In genomic region chr6:152723398-152723797, GRCh38 we compare ENCODE assay signal across 21 cellular contexts. TPM values are rescaled to one million over a fixed set of nuclear protein-coding genes. Genes with fewer than 3 reads are reported as not detected.
DNase-seq lines count a peak whose midpoint lies in the region; ATAC-seq, FAIRE-seq and TF ChIP-seq lines count a peak whose summit lies in the region.
"Had no signal": no experiment of that assay in that cellular context is flagged by ENCODE, and none has a peak within 500 bp of the region (broad histone marks: within the 10 kb centered on the region; RNA-seq: fewer than 3 reads in every experiment).

No MANE protein-coding gene starts in this region.

- H3K4me3 ChIP-seq in AG10803 (ENCODE audit: low read length) (no peak overlapping the region), IMR-90 (ENCODE audit: insufficient read depth, low read depth, low read length) (no peak overlapping the region), bronchial epithelial cell (ENCODE audit: low read depth, low read length) (no peak overlapping the region)
- H3K4me3 ChIP-seq: psoas muscle, SJCRH30, stomach, uterus had no signal

- intact Hi-C loops in IMR-90 (cut with micrococcal nuclease) = no loop called here

- H3K4me2 ChIP-seq in IMR-90 (ENCODE audit: low read depth, low read length) = peak overlapping the region; percentile 44; the same call in 1 of the 2 replicates
- H3K4me2 ChIP-seq: KMS-11 had no signal

- no peak overlapping the region for H3K56ac ChIP-seq in IMR-90 (ENCODE audit: extremely low read depth, insufficient read depth, low read length)

- in situ Hi-C loops in IMR-90 (cut with MboI; ENCODE audit: low sequenced_read_pairs) = no loop called here

- POLR2A ChIA-PET in IMR-90 (lab: Charles Lee; ENCODE audit: unreplicated experiment) = no interaction called here

- CTCF ChIA-PET in IMR-90 (lab: Yijun Ruan, JAX) = interaction anchor here (0.6 kb wide), 1 partner anchor 410 kb away, joined by 4 read pairs; no protein-coding TSS in a partner anchor

- no peak overlapping the region for H4K5ac ChIP-seq in IMR-90 (ENCODE audit: low read depth, low read length)

- H2AFZ ChIP-seq in IMR-90 (replicated peaks; ENCODE audit: low read length, poor library complexity) = no peak overlapping the region

- no peak overlapping the region for H4K8ac ChIP-seq in IMR-90 (ENCODE audit: low read depth in 2 of 2, low read length in 2 of 2)

- H2AK9ac ChIP-seq in IMR-90 (replicated peaks; ENCODE audit: low read depth, low read length, poor library complexity) = no peak overlapping the region

- WGBS in IMR-90 (ENCODE audit: extremely low coverage in 2 of 2, insufficient read length in 1 of 2), 2 experiments = no CpG with 5 or more reads among the region's 1 CpG

- peak; percentile 90 for ATAC-seq in IMR-90 (ENCODE audit: low read depth)
- no peak for ATAC-seq in HG03045 (IDR thresholded peaks at IDR 0.05; ENCODE audit: unreplicated experiment)
- ATAC-seq: naive thymus-derived CD4-positive, alpha-beta T cell; psoas muscle had no signal

- no peak overlapping the region for H2AK5ac ChIP-seq in IMR-90 (ENCODE audit: low read depth, low read length)

- no peak overlapping the region for H2BK15ac ChIP-seq in IMR-90 (ENCODE audit: low read depth, low read length)

- no peak overlapping the region for H3K9ac ChIP-seq in IMR-90 (ENCODE audit: low read depth, low read length)
- H3K9ac ChIP-seq: KMS-11 had no signal

- peak; percentile 86 for DNase-seq in AG10803 (ENCODE audit: low read depth)
- DNase-seq in IMR-90 = peak; percentile 85
- DNase-seq in bronchial epithelial cell (ENCODE audit: low read depth) = peak; percentile 69
- DNase-seq in kidney tubule cell (ENCODE audit: low spot score) = peak; percentile 78
- DNase-seq in HK-2 (ENCODE audit: unreplicated experiment) = no peak
- DNase-seq in activated CD4-positive, CD25-positive, alpha-beta regulatory T cell treated with anti-CD3 and anti-CD28 coated beads, Interleukin-2, amount 50 U/mL, for 72 hours = no peak
- DNase-seq in stimulated activated CD4-positive, alpha-beta T cell treated with anti-CD3 and anti-CD28 coated beads, Interleukin-2, amount 100 ng/mL, for 24 hours = no peak
- DNase-seq: activated CD4-positive, alpha-beta memory T cell treated with anti-CD3 and anti-CD28 coated beads for 36 hours; activated naive CD8-positive, alpha-beta T cell treated with anti-CD3 and anti-CD28 coated beads, Interleukin-2, amount 10 ng/mL, durations not matched to agents 7 days and 5 days; activated T-cell treated with anti-CD3 and anti-CD28 coated beads, Interleukin-2, amount 50 U/mL, for 48 hours; naive thymus-derived CD4-positive, alpha-beta T cell; NCI-H1436; NCI-H2227 treated with DMSO at 0.1 percent for 48 hours; psoas muscle; SJCRH30; stimulated activated CD4-positive, alpha-beta T cell treated with anti-CD3 and anti-CD28 coated beads, Interleukin-15, amount 100 ng/mL, for 24 hours; stomach; uterus had no signal

- no peak for TF ChIP-seq POLR2A in IMR-90 (IDR thresholded peaks at IDR 0.05; ENCODE audit: low read depth, low read length)

- no peak overlapping the region for H2BK20ac ChIP-seq in IMR-90 (ENCODE audit: low read depth, low read length)

- H2BK120ac ChIP-seq in IMR-90 (ENCODE audit: low read depth, low read length) = no peak overlapping the region

- H3K4me1 ChIP-seq in IMR-90 (ENCODE audit: control insufficient read depth, insufficient read depth, low read length) = peaks cover 1% of the 10 kb centered on the region; the same call in 1 of the 2 replicates
- H3K4me1 ChIP-seq: psoas muscle, SJCRH30, stomach, uterus had no signal

- H4K20me1 ChIP-seq in IMR-90 (ENCODE audit: insufficient read depth, low read length) = no peaks in the 10 kb centered on the region

- no peak overlapping the region for H3K14ac ChIP-seq in IMR-90 (replicated peaks; ENCODE audit: low read depth, low read length)

- no peak overlapping the region for H3K4ac ChIP-seq in IMR-90 (ENCODE audit: low read depth, low read length)

- no peak for TF ChIP-seq RAD21 in IMR-90 (IDR thresholded peaks at IDR 0.05; ENCODE audit: low read length)

- no peak overlapping the region for H2BK5ac ChIP-seq in IMR-90 (ENCODE audit: low read depth, low read length, poor library complexity, severe bottlenecking)

- H3K18ac ChIP-seq in IMR-90 (ENCODE audit: low read depth, low read length) = no peak overlapping the region

- dilution Hi-C loops in IMR-90 (cut with HindIII; ENCODE audit: low sequenced_read_pairs, unreplicated experiment) = no loop called here

- BruUV-seq in IMR-90 (replicated peaks; lab: Mats Ljungman, UMichigan) = no TSS peak

- H3K36me3 ChIP-seq in IMR-90 (ENCODE audit: control insufficient read depth, insufficient read depth, low read length) (no peaks in the 10 kb centered on the region), bronchial epithelial cell (ENCODE audit: control insufficient read depth, insufficient read depth, low read length) (no peaks in the 10 kb centered on the region)
- H3K36me3 ChIP-seq: SJCRH30, stomach, uterus had no signal

- no peaks in the 10 kb centered on the region for H3K9me3 ChIP-seq in IMR-90 (ENCODE audit: control insufficient read depth, insufficient read depth, low read length)
- H3K9me3 ChIP-seq: psoas muscle, SJCRH30, stomach, uterus had no signal

- TF ChIP-seq CTCF in AG10803 (conservative IDR thresholded peaks at IDR 0.05; ENCODE audit: low read length) (no peak), IMR-90 (conservative IDR thresholded peaks at IDR 0.05; ENCODE audit: low read depth, low read length) (no peak), bronchial epithelial cell (IDR thresholded peaks at IDR 0.05; ENCODE audit: insufficient read depth, low read length, severe bottlenecking) (no peak)

- H3K27ac ChIP-seq in IMR-90 (ENCODE audit: insufficient read depth, low read length) = no peak overlapping the region
- H3K27ac ChIP-seq: HL-60, KMS-11, psoas muscle, SJCRH30, stomach, uterus had no signal

- H3K79me1 ChIP-seq in IMR-90 (ENCODE audit: low read depth in 1 of 2, low read length in 2 of 2) = no peaks in the 10 kb centered on the region

- H4K91ac ChIP-seq in IMR-90 (ENCODE audit: insufficient read depth, low read depth, low read length) = no peak overlapping the region

- no peak for FAIRE-seq in bronchial epithelial cell (lab: Jason Lieb, UNC)

- H3K27me3 ChIP-seq in IMR-90 (ENCODE audit: control insufficient read depth, insufficient read depth, low read length) (no peaks in the 10 kb centered on the region), bronchial epithelial cell (ENCODE audit: control insufficient read depth, insufficient read depth, low read length) (no peaks in the 10 kb centered on the region)
- H3K27me3 ChIP-seq: SJCRH30, stomach, uterus had no signal

- no peaks in the 10 kb centered on the region; the same call in 1 of the 2 replicates for H3K9me1 ChIP-seq in IMR-90 (ENCODE audit: insufficient read depth, low read length)

- H3K23ac ChIP-seq in IMR-90 (ENCODE audit: low read depth, low read length) = no peak overlapping the region

TF ChIP-seq in IMR-90, 13 proteins besides CTCF, POLR2A, EP300 and RAD21:
- no peak for TF ChIP-seq NFE2L2 (IDR thresholded peaks at IDR 0.05; ENCODE audit: low read depth, low read length)
- no peak; the same call in 1 of the 2 replicates for TF ChIP-seq CEBPB (IDR thresholded peaks at IDR 0.05; ENCODE audit: low read depth, low read length)
- no peak for TF ChIP-seq MAZ (IDR thresholded peaks at IDR 0.05; ENCODE audit: borderline replicate concordance, low read depth, low read length)
- peak; percentile 75 for TF ChIP-seq FOS (IDR thresholded peaks at IDR 0.05; ENCODE audit: low read depth, low read length)

RNA-seq across cellular contexts. Expression of gene MYCT1, which starts 25.7 kb away (rescaled TPM):
- 0.90 and 1.1 TPM in 2 replicates for total RNA-seq in IMR-90 (2012; rRNA removed)
- polyA plus RNA-seq in IMR-90 (2012; rRNA removed) = 0.79 and 0.89 TPM in 2 replicates
- polyA plus RNA-seq in IMR-90 (2012; cell fraction: cytosol; rRNA removed) = 0.27 and 0.41 TPM in 2 replicates
- polyA plus RNA-seq in IMR-90 (2012; cell fraction: nucleus; rRNA removed; ENCODE audit: low replicate concordance) = 0.23 and 1.1 TPM in 2 replicates
- 0.13 and 0.53 TPM in 2 replicates for total RNA-seq in bronchial epithelial cell
- total RNA-seq: activated CD4-positive, alpha-beta memory T cell treated with anti-CD3 and anti-CD28 coated beads for 36 hours; activated naive CD8-positive, alpha-beta T cell treated with anti-CD3 and anti-CD28 coated beads, Interleukin-2, amount 10 ng/mL, durations not matched to agents 7 days and 5 days had no signal
- polyA plus RNA-seq: naive thymus-derived CD4-positive, alpha-beta T cell had no signal

RNA-seq across cellular contexts. Expression of gene VIP, which starts 27.2 kb away (rescaled TPM):
- not detected in 2 replicates for total RNA-seq in IMR-90 (2012; rRNA removed)
- polyA plus RNA-seq in IMR-90 (2012; rRNA removed) = not detected in 2 replicates
- polyA plus RNA-seq in IMR-90 (2012; cell fraction: cytosol; rRNA removed) = not detected in 2 replicates
- 0.16 TPM in 1 of 2 replicates, not detected in the other for polyA plus RNA-seq in IMR-90 (2012; cell fraction: nucleus; rRNA removed; ENCODE audit: low replicate concordance)
- under 0.01 and 0.64 TPM in 2 replicates for total RNA-seq in bronchial epithelial cell
- total RNA-seq: activated CD4-positive, alpha-beta memory T cell treated with anti-CD3 and anti-CD28 coated beads for 36 hours; activated naive CD8-positive, alpha-beta T cell treated with anti-CD3 and anti-CD28 coated beads, Interleukin-2, amount 10 ng/mL, durations not matched to agents 7 days and 5 days; naive thymus-derived CD4-positive, alpha-beta T cell; SJCRH30 had no signal
- polyA plus RNA-seq: naive thymus-derived CD4-positive, alpha-beta T cell had no signal

Comparison
In these comparisons a context has a peak if more than half of its experiments do, and no peak if none do; other contexts are left out.
1. DNase-seq: peak in AG10803 (single experiment), IMR-90 (single experiment), bronchial epithelial cell (single experiment) and kidney tubule cell (single experiment); none in HK-2 (single experiment), activated CD4-positive, CD25-positive, alpha-beta regulatory T cell treated with anti-CD3 and anti-CD28 coated beads, Interleukin-2, amount 50 U/mL, for 72 hours (single experiment) and stimulated activated CD4-positive, alpha-beta T cell treated with anti-CD3 and anti-CD28 coated beads, Interleukin-2, amount 100 ng/mL, for 24 hours (0 of 2).